8 cellular contexts compared by ENCODE assay signal in genomic region chr12:49232940-49233841, GRCh38. TPM values are rescaled to one million over a fixed set of nuclear protein-coding genes. Genes with fewer than 3 reads are reported as not detected.
DNase-seq lines count a peak whose midpoint lies in the region; ATAC-seq and TF ChIP-seq lines count a peak whose summit lies in the region.

No MANE protein-coding gene starts in this region.

- H3K4me3 ChIP-seq in mononuclear cell (ENCODE audit: low read length) (peak overlapping the region; percentile 4), upper lobe of right lung (peak overlapping the region; percentile 19)

- no peaks in the 10 kb centered on the region for H3K36me3 Mint-ChIP-seq in activated naive CD4-positive, alpha-beta T cell treated with anti-CD3 and anti-CD28 coated beads, Interleukin-2, amount 10 ng/mL, durations not matched to agents 7 days and 5 days

- H3K4me1 ChIP-seq in mononuclear cell (ENCODE audit: insufficient read depth, low read length) (peaks cover 48% of the 10 kb centered on the region), upper lobe of right lung (peaks cover 21% of the 10 kb centered on the region)

- intact Hi-C loops in upper lobe of right lung (cut with DNase I), result loop anchor here (10.0 kb wide), 1 partner anchor 98 kb away; the partner anchor contains the start of gene TUBA1B

- no peak for ATAC-seq in upper lobe of right lung

- H3K4me3 Mint-ChIP-seq in activated naive CD4-positive, alpha-beta T cell treated with anti-CD3 and anti-CD28 coated beads, Interleukin-2, amount 10 ng/mL, durations not matched to agents 7 days and 5 days, result peak overlapping the region; percentile 53

- peak overlapping the region; percentile 95 for H3K27ac ChIP-seq in upper lobe of right lung

- H3K4me1 Mint-ChIP-seq in activated naive CD4-positive, alpha-beta T cell treated with anti-CD3 and anti-CD28 coated beads, Interleukin-2, amount 10 ng/mL, durations not matched to agents 7 days and 5 days, result peaks cover 21% of the 10 kb centered on the region

- TF ChIP-seq CTCF in upper lobe of right lung (IDR thresholded peaks at IDR 0.05), result no peak

- H3K27me3 Mint-ChIP-seq in activated naive CD4-positive, alpha-beta T cell treated with anti-CD3 and anti-CD28 coated beads, Interleukin-2, amount 10 ng/mL, durations not matched to agents 7 days and 5 days, result peaks cover 29% of the 10 kb centered on the region

- H3K9me3 Mint-ChIP-seq in activated naive CD4-positive, alpha-beta T cell treated with anti-CD3 and anti-CD28 coated beads, Interleukin-2, amount 10 ng/mL, durations not matched to agents 7 days and 5 days, result no peaks in the 10 kb centered on the region

- no peaks in the 10 kb centered on the region for H3K36me3 ChIP-seq in upper lobe of right lung

- H3K27me3 ChIP-seq in mononuclear cell (ENCODE audit: insufficient read depth, low read length), result no peaks in the 10 kb centered on the region
- no peaks in the 10 kb centered on the region for H3K27me3 ChIP-seq in upper lobe of right lung

- CTCF ChIA-PET in activated naive CD4-positive, alpha-beta T cell treated with anti-CD3 and anti-CD28 coated beads, Interleukin-2, amount 10 ng/mL, durations not matched to agents 7 days and 5 days (lab: Charles Lee), result interaction anchor here (1.6 to 5.7 kb wide), 4 partner anchors 18 to 146 kb away, joined by 4 to 31 read pairs (median 4); no protein-coding TSS in a partner anchor

- DNase-seq in activated naive CD4-positive, alpha-beta T cell treated with anti-CD3 and anti-CD28 coated beads, Interleukin-2, amount 10 ng/mL, durations not matched to agents 7 days and 5 days, result no peak
- DNase-seq in activated naive CD4-positive, alpha-beta T cell treated with Interleukin-2 at 50 U/mL for 16 hours, result no peak
- DNase-seq in NOMO-1 treated with DMSO at 0.1 percent for 48 hours (lab: John Stamatoyannopoulos, UW; ENCODE audit: unreplicated experiment) (peak; percentile 35), ecto neural progenitor cell (ENCODE audit: low spot score) (peak; percentile 90), upper lobe of right lung (peak; percentile 71), AML-193 (lab: John Stamatoyannopoulos, UW) (no peak)
- DNase-seq in stimulated activated CD4-positive, alpha-beta T cell treated with anti-CD3 and anti-CD28 coated beads, Interleukin-4, amount 100 ng/mL, for 1 hour, result no peak

- H3K9me3 ChIP-seq in mononuclear cell (ENCODE audit: low read depth, low read length) (no peaks in the 10 kb centered on the region), upper lobe of right lung (no peaks in the 10 kb centered on the region)

- H3K27ac Mint-ChIP-seq in activated naive CD4-positive, alpha-beta T cell treated with anti-CD3 and anti-CD28 coated beads, Interleukin-2, amount 10 ng/mL, durations not matched to agents 7 days and 5 days, result peak overlapping the region; percentile 92

RNA-seq across cellular contexts. Expression of gene TUBA1C, which starts 31.7 kb away (rescaled TPM):
- total RNA-seq in mononuclear cell (52.3 TPM), upper lobe of right lung (113 TPM)

RNA-seq across cellular contexts. Expression of gene TUBA1A, which starts 44.3 kb away (rescaled TPM):
- total RNA-seq in mononuclear cell (285 TPM), upper lobe of right lung (90.8 TPM)

Comparison
In these comparisons a context has a peak if more than half of its experiments do, and no peak if none do; other contexts are left out.
1. DNase-seq: peak in NOMO-1 treated with DMSO at 0.1 percent for 48 hours (single experiment), ecto neural progenitor cell (single experiment) and upper lobe of right lung (single experiment); none in activated naive CD4-positive, alpha-beta T cell treated with anti-CD3 and anti-CD28 coated beads, Interleukin-2, amount 10 ng/mL, durations not matched to agents 7 days and 5 days (single experiment), activated naive CD4-positive, alpha-beta T cell treated with Interleukin-2 at 50 U/mL for 16 hours (single experiment), AML-193 (0 of 2) and stimulated activated CD4-positive, alpha-beta T cell treated with anti-CD3 and anti-CD28 coated beads, Interleukin-4, amount 100 ng/mL, for 1 hour (single experiment).